In genomic region chr10:33509231-33509871, GRCh38 we compare ENCODE assay signal across 8 cellular contexts.
A peak's percentile ranks its signal among the peaks of the same experiment; 100 is the strongest.
DNase-seq lines count a peak whose midpoint lies in the region; ATAC-seq, FAIRE-seq and TF ChIP-seq lines count a peak whose summit lies in the region.

No MANE protein-coding gene starts in this region.

- H3K27me3 ChIP-seq in colonic mucosa = no peaks in the 10 kb centered on the region

- no peaks in the 10 kb centered on the region for H3K36me3 ChIP-seq in colonic mucosa

- no peaks in the 10 kb centered on the region for H3K9me3 ChIP-seq in colonic mucosa

- no peak overlapping the region for H3K4me3 ChIP-seq in epithelial cell of esophagus (ENCODE audit: low read length)
- H3K4me3 ChIP-seq in colonic mucosa = no peak overlapping the region

- intact Hi-C loops in colonic mucosa (cut with DNase I) = no loop called here

- H3K27ac ChIP-seq in colonic mucosa = no peak overlapping the region

- DNase-seq in DMS79 treated with DMSO at 0.1 percent for 48 hours (lab: John Stamatoyannopoulos, UW) (peak; percentile 70), RPMI7951 (ENCODE audit: low read depth) (peak; percentile 99), epithelial cell of esophagus (ENCODE audit: low read depth) (peak; percentile 94), non-pigmented ciliary epithelial cell (ENCODE audit: low read depth) (peak; percentile 67), frontal cortex (ENCODE audit: low spot score in 2 of 2) (no peak), colonic mucosa (no peak)

- TF ChIP-seq CTCF in epithelial cell of esophagus (IDR thresholded peaks at IDR 0.05; ENCODE audit: insufficient read depth, low read depth, low read length, missing control alignments) (no peak), colonic mucosa (IDR thresholded peaks at IDR 0.05) (no peak)

- H3K4me1 ChIP-seq in colonic mucosa = no peaks in the 10 kb centered on the region

- ATAC-seq in GM19395 (IDR thresholded peaks at IDR 0.05; ENCODE audit: unreplicated experiment) = peak; percentile 83
- ATAC-seq in HG03469 (IDR thresholded peaks at IDR 0.05; ENCODE audit: unreplicated experiment) = peak; percentile 69

- no peak for FAIRE-seq in frontal cortex (lab: Jason Lieb, UNC)

- no peak overlapping the region for H3K9ac ChIP-seq in colonic mucosa (ENCODE audit: low read depth in 2 of 2, low read length in 2 of 2)

Comparison
In these comparisons a context has a peak if more than half of its experiments do, and no peak if none do; other contexts are left out.
1. DNase-seq: peak in DMS79 treated with DMSO at 0.1 percent for 48 hours (single experiment), RPMI7951 (single experiment), epithelial cell of esophagus (single experiment) and non-pigmented ciliary epithelial cell (single experiment); none in frontal cortex (0 of 2) and colonic mucosa (single experiment).